9 cellular contexts compared by ENCODE assay signal in the genomic region with DNA sequence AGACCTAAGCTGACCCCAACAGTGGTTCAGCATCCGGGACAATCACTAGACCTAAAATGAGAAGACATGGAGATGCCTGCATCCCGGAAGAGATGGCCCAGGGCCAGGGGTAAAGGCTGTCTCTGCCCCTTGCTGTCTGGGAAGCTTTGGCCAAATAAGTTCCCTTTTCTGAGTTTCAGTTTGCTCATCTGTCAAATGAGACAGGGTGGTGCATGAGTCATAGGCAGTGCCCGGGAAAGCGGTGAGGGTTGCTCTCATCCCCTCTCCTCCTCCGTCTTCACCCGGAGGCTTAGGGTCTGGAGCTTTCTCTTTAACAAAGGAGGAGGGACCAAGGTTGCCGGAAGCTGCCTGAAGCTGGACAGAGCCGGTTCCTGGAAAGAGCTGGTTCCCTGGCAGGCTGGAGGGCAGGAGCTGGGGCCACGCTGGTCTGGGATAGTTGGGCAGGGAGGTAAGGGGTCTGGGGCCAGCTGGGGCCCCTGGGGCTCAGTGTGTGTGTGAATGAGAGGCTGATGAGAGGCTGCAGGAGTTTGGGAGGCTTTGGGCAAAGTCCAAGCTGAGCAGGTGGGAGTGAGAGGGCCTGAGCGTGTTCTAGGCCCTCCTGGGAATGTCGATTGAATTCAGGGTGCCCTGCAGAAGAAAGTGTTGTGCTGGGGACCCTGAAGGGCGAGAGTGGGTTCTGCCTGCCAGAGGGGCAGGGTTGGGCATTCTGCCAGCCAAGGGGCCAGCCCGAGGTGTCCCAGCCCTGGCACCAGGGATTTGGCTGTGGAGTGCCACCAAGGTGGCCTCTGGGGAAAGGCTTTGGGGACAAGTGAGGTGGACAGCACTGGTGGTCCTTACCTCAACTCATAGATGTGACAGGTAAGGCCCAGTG. TPM values are rescaled to one million over a fixed set of nuclear protein-coding genes. Genes with fewer than 3 reads are reported as not detected.
DNase-seq lines count a peak whose midpoint lies in the region; ATAC-seq and TF ChIP-seq lines count a peak whose summit lies in the region.
"Had no signal": no experiment of that assay in that cellular context is flagged by ENCODE, and none has a peak within 500 bp of the region (broad histone marks: within the 10 kb centered on the region; RNA-seq: fewer than 3 reads in every experiment).

A gene with protein sequence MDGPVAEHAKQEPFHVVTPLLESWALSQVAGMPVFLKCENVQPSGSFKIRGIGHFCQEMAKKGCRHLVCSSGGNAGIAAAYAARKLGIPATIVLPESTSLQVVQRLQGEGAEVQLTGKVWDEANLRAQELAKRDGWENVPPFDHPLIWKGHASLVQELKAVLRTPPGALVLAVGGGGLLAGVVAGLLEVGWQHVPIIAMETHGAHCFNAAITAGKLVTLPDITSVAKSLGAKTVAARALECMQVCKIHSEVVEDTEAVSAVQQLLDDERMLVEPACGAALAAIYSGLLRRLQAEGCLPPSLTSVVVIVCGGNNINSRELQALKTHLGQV (plus strand): TSS at position 351 of the 871 bp plus-strand sequence. CDS start 5,603 bp downstream, outside the sequence.

- H3K4me3 ChIP-seq in BJ (ENCODE audit: low read depth, low read length): peak within 1 kb of the TSS; percentile 55

- ATAC-seq in GM18861 (IDR thresholded peaks at IDR 0.05; ENCODE audit: unreplicated experiment) (peak; percentile 89), HG02970 (IDR thresholded peaks at IDR 0.05; ENCODE audit: low FRiP score, unreplicated experiment) (peak; percentile 67), omental fat pad (ENCODE audit: low FRiP score) (peak; percentile 95)

- H3K36me3 ChIP-seq in BJ (ENCODE audit: control insufficient read depth, insufficient read depth, low read length): no peaks in the 10 kb centered on the region

- TF ChIP-seq CTCF in BJ (IDR thresholded peaks at IDR 0.05; ENCODE audit: insufficient read depth, low read depth, low read length) (no peak), omental fat pad (IDR thresholded peaks at IDR 0.05) (no peak)

- POLR2A ChIA-PET in BJ (lab: Charles Lee): no interaction called here

- CTCF ChIA-PET in BJ (lab: Yijun Ruan, JAX): interaction anchor here (0.6 to 3.5 kb wide), 6 partner anchors 12 to 234 kb away, joined by 3 to 16 read pairs (median 3); no protein-coding TSS in a partner anchor

- peaks cover 2% of the 10 kb centered on the region; the same call in 1 of the 2 replicates for H3K27me3 ChIP-seq in BJ (ENCODE audit: control insufficient read depth, insufficient read depth, low read length)

- peak; percentile 27 for DNase-seq in BJ (ENCODE audit: low read depth)
- DNase-seq in NCI-H2196 (lab: John Stamatoyannopoulos, UW; ENCODE audit: unreplicated experiment): peak; percentile 75
- peak; percentile 40 to 48 for DNase-seq in activated T-cell treated with anti-CD3 and anti-CD28 coated beads, Interleukin-2, amount 50 U/mL, for 48 hours
- DNase-seq in glomerular visceral epithelial cell (ENCODE audit: extremely low spot score): peak; percentile 89
- peak; percentile 44 for DNase-seq in omental fat pad (ENCODE audit: low spot score)
- DNase-seq in HuH-7 (ENCODE audit: low spot score): no peak

RNA-seq across cellular contexts. Expression of the gene that starts here (rescaled TPM):
- polyA plus RNA-seq in BJ (2011; rRNA removed): 8.6 and 13.2 TPM in 2 replicates
- 3.0 and 4.3 TPM in 2 replicates for polyA minus RNA-seq in BJ (2011; rRNA and poly(A)+ RNA removed)
- total RNA-seq in omental fat pad: 1 to 10 TPM; 2.1 to 6.0 (median 4.1) TPM
- total RNA-seq: activated CD8-positive, alpha-beta memory T cell treated with anti-CD3 and anti-CD28 coated beads for 36 hours had no signal
